ENCODE assay signal across 8 cellular contexts in the genomic region with DNA sequence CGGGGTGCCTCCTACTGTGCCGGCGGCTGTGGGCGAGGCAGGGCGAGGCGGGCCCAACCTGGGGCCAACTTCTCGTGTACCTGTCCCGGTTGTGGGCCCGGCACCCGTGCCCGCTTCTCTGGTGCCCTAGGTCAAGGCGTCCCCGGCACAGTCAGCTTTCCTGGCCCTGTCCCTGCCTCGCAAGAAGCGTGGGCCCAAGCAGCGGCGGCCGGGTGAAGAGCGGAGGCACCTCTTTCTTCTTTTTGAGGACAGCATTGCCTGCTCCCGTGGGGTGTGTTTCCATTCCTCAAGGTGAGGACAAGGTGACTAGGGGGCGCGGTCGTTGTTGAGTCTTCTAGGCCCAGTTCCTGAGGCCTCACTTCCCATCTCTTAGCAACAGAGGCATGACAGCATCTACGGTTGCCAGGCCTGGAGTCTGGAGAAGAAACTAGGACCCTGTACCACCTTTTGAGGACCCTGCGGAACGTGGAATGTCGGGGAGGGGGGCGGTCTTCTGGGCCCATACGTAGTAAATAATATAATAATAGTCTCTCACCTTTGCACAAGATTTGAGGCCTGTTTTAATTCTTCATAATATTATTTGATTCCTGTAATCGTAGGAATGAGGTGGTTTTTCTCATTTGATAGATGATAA. TPM values are rescaled to one million over a fixed set of nuclear protein-coding genes. Genes with fewer than 3 reads are reported as not detected.
DNase-seq lines count a peak whose midpoint lies in the region; ATAC-seq and TF ChIP-seq lines count a peak whose summit lies in the region.

No MANE protein-coding gene starts in this region.

- H2AFZ ChIP-seq in osteoblast (ENCODE audit: low read length), result peak overlapping the region; percentile 89

- peak overlapping the region; percentile 92 for H3K4me2 ChIP-seq in osteoblast (ENCODE audit: insufficient read depth, low read length)

- DNase-seq in SKM-1 treated with dmso at 0.1 percent for 144 hours (lab: John Stamatoyannopoulos, UW; ENCODE audit: unreplicated experiment) (peak; percentile 46), SKM-1 (lab: John Stamatoyannopoulos, UW; ENCODE audit: unreplicated experiment) (no peak), T-helper 17 cell (no peak), fibroblast of mammary gland (ENCODE audit: low read depth) (peak; percentile 11), osteoblast (ENCODE audit: insufficient read length, low spot score, missing footprints) (no peak), NCI-H526 (lab: John Stamatoyannopoulos, UW) (no peak), mesenteric fat pad (ENCODE audit: low spot score) (no peak)

- peaks cover 20% of the 10 kb centered on the region for H3K4me1 ChIP-seq in osteoblast (ENCODE audit: insufficient read depth, low read length)

- H3K27ac ChIP-seq in osteoblast (ENCODE audit: low read depth, low read length), result peak overlapping the region; percentile 96

- no peaks in the 10 kb centered on the region for H3K27me3 ChIP-seq in osteoblast (ENCODE audit: insufficient read depth, low read length)

- peaks cover 33% of the 10 kb centered on the region for H3K4me1 Mint-ChIP-seq in T-helper 17 cell

- peaks cover 88% of the 10 kb centered on the region for H3K79me2 ChIP-seq in osteoblast (ENCODE audit: insufficient read depth, low read length)

- H4K20me1 ChIP-seq in osteoblast (ENCODE audit: insufficient read depth, low read length), result peaks cover 7% of the 10 kb centered on the region

- H3K27me3 Mint-ChIP-seq in T-helper 17 cell, result no peaks in the 10 kb centered on the region

- H3K36me3 Mint-ChIP-seq in T-helper 17 cell (ENCODE audit: low read depth), result no peaks in the 10 kb centered on the region

- peak overlapping the region; percentile 100 for H3K27ac Mint-ChIP-seq in T-helper 17 cell

- peaks cover 33% of the 10 kb centered on the region for H3K36me3 ChIP-seq in osteoblast (ENCODE audit: insufficient read depth, low read length)

- H3K9me3 ChIP-seq in T-helper 17 cell (ENCODE audit: control insufficient read depth, low read length, poor library complexity, severe bottlenecking), result no peaks in the 10 kb centered on the region
- H3K9me3 ChIP-seq in osteoblast (ENCODE audit: low read depth, low read length), result no peaks in the 10 kb centered on the region

- peak overlapping the region; percentile 93 for H3K4me3 ChIP-seq in fibroblast of mammary gland (ENCODE audit: control insufficient read depth, low read depth, low read length)
- H3K4me3 ChIP-seq in osteoblast (ENCODE audit: insufficient read depth, low read length), result peak overlapping the region; percentile 82

- ATAC-seq in HG03066 (IDR thresholded peaks at IDR 0.05; ENCODE audit: low read depth, unreplicated experiment) (peak; percentile 14), T-helper 17 cell (peak; percentile 5)

- H3K4me3 Mint-ChIP-seq in T-helper 17 cell, result peak overlapping the region; percentile 98

- TF ChIP-seq CTCF in fibroblast of mammary gland (conservative IDR thresholded peaks at IDR 0.05; ENCODE audit: control insufficient read depth, insufficient read depth, low read depth, low read length) (no peak), osteoblast (IDR thresholded peaks at IDR 0.05; ENCODE audit: extremely low read depth, low read depth, low read length) (no peak)

RNA-seq across cellular contexts. Expression of a gene that starts 0.4 kb away (rescaled TPM):
- total RNA-seq in T-helper 17 cell, result 10 to 100 TPM; 77.2 to 81.9 TPM
- 57.9 and 60.4 TPM in 2 replicates for total RNA-seq in osteoblast
- 109 TPM for total RNA-seq in mesenteric fat pad

RNA-seq across cellular contexts. Expression of a gene that starts 0.8 kb away (rescaled TPM):
- total RNA-seq in T-helper 17 cell (10 to 100 TPM; 31.7 to 39.6 TPM), osteoblast (27.7 and 38.4 TPM in 2 replicates), mesenteric fat pad (35.9 TPM)

RNA-seq across cellular contexts. Expression of a gene that starts 22.7 kb away (rescaled TPM):
- total RNA-seq in T-helper 17 cell, result 10 to 100 TPM; 30.8 to 44.0 TPM
- total RNA-seq in osteoblast, result 28.0 and 29.0 TPM in 2 replicates
- total RNA-seq in mesenteric fat pad, result 82.4 TPM

Comparison
In these comparisons a context has a peak if more than half of its experiments do, and no peak if none do; other contexts are left out.
1. DNase-seq: peak in SKM-1 treated with dmso at 0.1 percent for 144 hours (single experiment) and fibroblast of mammary gland (single experiment); none in SKM-1 (single experiment), T-helper 17 cell (0 of 3), osteoblast (single experiment), NCI-H526 (0 of 2) and mesenteric fat pad (single experiment).